Comparison of ENCODE assay signal across 13 cellular contexts in genomic region chr1:99441234-99442095, GRCh38.
DNase-seq lines count a peak whose midpoint lies in the region; ATAC-seq and TF ChIP-seq lines count a peak whose summit lies in the region.
"Had no signal": no experiment of that assay in that cellular context is flagged by ENCODE, and none has a peak within 500 bp of the region (broad histone marks: within the 10 kb centered on the region; RNA-seq: fewer than 3 reads in every experiment).

No MANE protein-coding gene starts in this region.

- BruUV-seq in mammary epithelial cell (replicated peaks; lab: Mats Ljungman, UMichigan): no TSS peak

- intact Hi-C loops in activated CD4-positive, alpha-beta T cell treated with anti-CD3 and anti-CD28 coated beads for 36 hours (cut with DNase I, micrococcal nuclease): no loop called here
- intact Hi-C loops in mammary epithelial cell (cut with micrococcal nuclease): no loop called here

- dilution Hi-C loops in mammary epithelial cell (cut with HindIII; ENCODE audit: low sequenced_read_pairs): no loop called here

- POLR2A ChIA-PET in activated CD4-positive, alpha-beta T cell treated with anti-CD3 and anti-CD28 coated beads for 36 hours (lab: Charles Lee): no interaction called here
- POLR2A ChIA-PET in activated CD4-positive, alpha-beta T cell treated with anti-CD3 and anti-CD28 coated beads, Interleukin-2, amount 10 ng/mL, durations not matched to agents 7 days and 5 days (lab: Charles Lee): no interaction called here

- H3K27ac Mint-ChIP-seq in activated CD4-positive, alpha-beta T cell treated with anti-CD3 and anti-CD28 coated beads for 36 hours: no peak overlapping the region
- H3K27ac Mint-ChIP-seq in activated CD4-positive, alpha-beta T cell treated with anti-CD3 and anti-CD28 coated beads, Interleukin-2, amount 10 ng/mL, durations not matched to agents 7 days and 5 days: no peak overlapping the region
- H3K27ac Mint-ChIP-seq in stimulated activated naive B cell treated with anti-CD40 and anti-IgM and Interleukin-4, amounts not matched to agents 10 μg/mL and 1 μg/mL and 100 μg/mL, for 72 hours: no peak overlapping the region

- H3K4me3 ChIP-seq in mammary epithelial cell (replicated peaks in 1 of 3; ENCODE audit: insufficient read depth in 1 of 3, low read depth in 2 of 3, low read length in 3 of 3) (no peak overlapping the region), skeletal muscle tissue (ENCODE audit: low read length in 3 of 3) (peak overlapping the region in 1 of 3 donors; percentile 3)

- H3K4me1 Mint-ChIP-seq in activated CD4-positive, alpha-beta T cell treated with anti-CD3 and anti-CD28 coated beads for 36 hours: peaks cover 10% of the 10 kb centered on the region
- H3K4me1 Mint-ChIP-seq in activated CD4-positive, alpha-beta T cell treated with anti-CD3 and anti-CD28 coated beads, Interleukin-2, amount 10 ng/mL, durations not matched to agents 7 days and 5 days: peaks cover 9% of the 10 kb centered on the region
- no peaks in the 10 kb centered on the region for H3K4me1 Mint-ChIP-seq in stimulated activated naive B cell treated with anti-CD40 and anti-IgM and Interleukin-4, amounts not matched to agents 10 μg/mL and 1 μg/mL and 100 μg/mL, for 72 hours

- no peak overlapping the region for H2AFZ ChIP-seq in mammary epithelial cell (ENCODE audit: low read depth, low read length)

- no peaks in the 10 kb centered on the region for H3K4me1 ChIP-seq in mammary epithelial cell (ENCODE audit: insufficient read depth, low read length)
- H3K4me1 ChIP-seq in skeletal muscle tissue (ENCODE audit: control insufficient read depth in 3 of 3, insufficient read depth in 3 of 3, low read length in 3 of 3): no peaks in the 10 kb centered on the region

- H3K27me3 Mint-ChIP-seq in activated CD4-positive, alpha-beta T cell treated with anti-CD3 and anti-CD28 coated beads for 36 hours: peaks cover 2% of the 10 kb centered on the region
- H3K27me3 Mint-ChIP-seq in activated CD4-positive, alpha-beta T cell treated with anti-CD3 and anti-CD28 coated beads, Interleukin-2, amount 10 ng/mL, durations not matched to agents 7 days and 5 days: peaks cover 3% of the 10 kb centered on the region
- no peaks in the 10 kb centered on the region for H3K27me3 Mint-ChIP-seq in stimulated activated naive B cell treated with anti-CD40 and anti-IgM and Interleukin-4, amounts not matched to agents 10 μg/mL and 1 μg/mL and 100 μg/mL, for 72 hours

- H3K36me3 ChIP-seq in mammary epithelial cell (ENCODE audit: insufficient read depth, low read length): no peaks in the 10 kb centered on the region
- H3K36me3 ChIP-seq in skeletal muscle tissue (ENCODE audit: control insufficient read depth in 3 of 3, insufficient read depth in 3 of 3, low read length in 3 of 3): no peaks in the 10 kb centered on the region

- no peaks in the 10 kb centered on the region for H3K36me3 Mint-ChIP-seq in activated CD4-positive, alpha-beta T cell treated with anti-CD3 and anti-CD28 coated beads for 36 hours (ENCODE audit: low read depth)
- H3K36me3 Mint-ChIP-seq in activated CD4-positive, alpha-beta T cell treated with anti-CD3 and anti-CD28 coated beads, Interleukin-2, amount 10 ng/mL, durations not matched to agents 7 days and 5 days (ENCODE audit: low read depth): no peaks in the 10 kb centered on the region
- no peaks in the 10 kb centered on the region for H3K36me3 Mint-ChIP-seq in stimulated activated naive B cell treated with anti-CD40 and anti-IgM and Interleukin-4, amounts not matched to agents 10 μg/mL and 1 μg/mL and 100 μg/mL, for 72 hours

- H3K4me3 Mint-ChIP-seq in activated CD4-positive, alpha-beta T cell treated with anti-CD3 and anti-CD28 coated beads for 36 hours: no peak overlapping the region
- no peak overlapping the region for H3K4me3 Mint-ChIP-seq in activated CD4-positive, alpha-beta T cell treated with anti-CD3 and anti-CD28 coated beads, Interleukin-2, amount 10 ng/mL, durations not matched to agents 7 days and 5 days
- no peak overlapping the region for H3K4me3 Mint-ChIP-seq in stimulated activated naive B cell treated with anti-CD40 and anti-IgM and Interleukin-4, amounts not matched to agents 10 μg/mL and 1 μg/mL and 100 μg/mL, for 72 hours

- no peak for TF ChIP-seq CTCF in mammary epithelial cell (conservative IDR thresholded peaks at IDR 0.05 in 1 of 2, IDR thresholded peaks at IDR 0.05 in 1 of 2; ENCODE audit: extremely low read depth in 1 of 2, insufficient read depth in 1 of 2, low read depth in 1 of 2, low read length in 2 of 2)

- no peak overlapping the region for H3K4me2 ChIP-seq in mammary epithelial cell (ENCODE audit: insufficient read depth, low read depth, low read length)
- H3K4me2 ChIP-seq: KMS-11 had no signal

- no peaks in the 10 kb centered on the region for H4K20me1 ChIP-seq in mammary epithelial cell (ENCODE audit: insufficient read depth, low read length)

- H3K9ac ChIP-seq in mammary epithelial cell (ENCODE audit: insufficient read depth, low read length) (no peak overlapping the region), skeletal muscle tissue (ENCODE audit: low read depth in 1 of 3, low read length in 3 of 3) (no peak overlapping the region)
- H3K9ac ChIP-seq: KMS-11 had no signal

- CTCF ChIA-PET in activated CD4-positive, alpha-beta T cell treated with anti-CD3 and anti-CD28 coated beads for 36 hours (lab: Charles Lee): no interaction called here
- CTCF ChIA-PET in activated CD4-positive, alpha-beta T cell treated with anti-CD3 and anti-CD28 coated beads, Interleukin-2, amount 10 ng/mL, durations not matched to agents 7 days and 5 days (lab: Charles Lee): no interaction called here
- CTCF ChIA-PET in mammary epithelial cell (lab: Charles Lee; ENCODE audit: low non-redundant PET): no interaction called here

- H3K27ac ChIP-seq in mammary epithelial cell (ENCODE audit: insufficient read depth, low read depth, low read length) (no peak overlapping the region), skeletal muscle tissue (ENCODE audit: low read depth, low read length) (peak overlapping the region; percentile 46)
- H3K27ac ChIP-seq: epithelial cell of prostate, KMS-11 had no signal

- no peaks in the 10 kb centered on the region for H3K79me2 ChIP-seq in mammary epithelial cell (ENCODE audit: insufficient read depth, low read length)

- H3K9me3 ChIP-seq in mammary epithelial cell (replicated peaks; ENCODE audit: insufficient read depth, low read length) (no peaks in the 10 kb centered on the region), skeletal muscle tissue (ENCODE audit: control insufficient read depth in 3 of 3, low read length in 3 of 3) (no peaks in the 10 kb centered on the region)

- DNase-seq in activated CD4-positive, alpha-beta T cell treated with anti-CD3 and anti-CD28 coated beads for 36 hours: peak; percentile 22
- DNase-seq in activated CD4-positive, alpha-beta T cell treated with anti-CD3 and anti-CD28 coated beads, Interleukin-2, amount 10 ng/mL, durations not matched to agents 7 days and 5 days: no peak
- DNase-seq in MV-4-11 (lab: John Stamatoyannopoulos, UW) (peak; percentile 52), mammary epithelial cell (peak; percentile 34), NCI-H146 (lab: John Stamatoyannopoulos, UW) (no peak)
- DNase-seq in activated CD8-positive, alpha-beta memory T cell treated with anti-CD3 and anti-CD28 coated beads for 24 hours: no peak
- DNase-seq in stimulated activated naive B cell treated with anti-CD40 and anti-IgM and Interleukin-4, amounts not matched to agents 10 μg/mL and 1 μg/mL and 100 μg/mL, for 72 hours: no peak
- DNase-seq: ACHN, substantia nigra had no signal

- in situ Hi-C loops in mammary epithelial cell (cut with MboI; ENCODE audit: low sequenced_read_pairs in 2 of 2): no loop called here

- 71% methylated on average over 8 of the region's 8 CpGs for WGBS in mammary epithelial cell (ENCODE audit: low coverage, missing lambda C conversion rate)

- H3K9me3 Mint-ChIP-seq in activated CD4-positive, alpha-beta T cell treated with anti-CD3 and anti-CD28 coated beads for 36 hours (ENCODE audit: low read depth): no peaks in the 10 kb centered on the region
- H3K9me3 Mint-ChIP-seq in activated CD4-positive, alpha-beta T cell treated with anti-CD3 and anti-CD28 coated beads, Interleukin-2, amount 10 ng/mL, durations not matched to agents 7 days and 5 days: no peaks in the 10 kb centered on the region
- H3K9me3 Mint-ChIP-seq in stimulated activated naive B cell treated with anti-CD40 and anti-IgM and Interleukin-4, amounts not matched to agents 10 μg/mL and 1 μg/mL and 100 μg/mL, for 72 hours: peaks cover 0 to 3% of the 10 kb centered on the region in 2 donors

- ATAC-seq in activated CD4-positive, alpha-beta T cell treated with anti-CD3 and anti-CD28 coated beads for 36 hours: peak; percentile 92
- no peak for ATAC-seq in stimulated activated naive B cell treated with anti-CD40 and anti-IgM and Interleukin-4, amounts not matched to agents 10 μg/mL and 1 μg/mL and 100 μg/mL, for 72 hours (replicated peaks)
- ATAC-seq: Right ventricle myocardium inferior had no signal

- no peaks in the 10 kb centered on the region for H3K27me3 ChIP-seq in mammary epithelial cell (ENCODE audit: insufficient read depth, low read length)
- H3K27me3 ChIP-seq in skeletal muscle tissue (ENCODE audit: control insufficient read depth in 3 of 3, insufficient read depth in 3 of 3, low read length in 3 of 3): no peaks in the 10 kb centered on the region

Comparison
In these comparisons a context has a peak if more than half of its experiments do, and no peak if none do; other contexts are left out.
1. DNase-seq: peak in activated CD4-positive, alpha-beta T cell treated with anti-CD3 and anti-CD28 coated beads for 36 hours (single experiment), MV-4-11 (single experiment) and mammary epithelial cell (single experiment); none in activated CD4-positive, alpha-beta T cell treated with anti-CD3 and anti-CD28 coated beads, Interleukin-2, amount 10 ng/mL, durations not matched to agents 7 days and 5 days (single experiment), activated CD8-positive, alpha-beta memory T cell treated with anti-CD3 and anti-CD28 coated beads for 24 hours (single experiment), NCI-H146 (single experiment) and stimulated activated naive B cell treated with anti-CD40 and anti-IgM and Interleukin-4, amounts not matched to agents 10 μg/mL and 1 μg/mL and 100 μg/mL, for 72 hours (single experiment).